ENCODE assay signal across 1 cellular context in the genomic region with DNA sequence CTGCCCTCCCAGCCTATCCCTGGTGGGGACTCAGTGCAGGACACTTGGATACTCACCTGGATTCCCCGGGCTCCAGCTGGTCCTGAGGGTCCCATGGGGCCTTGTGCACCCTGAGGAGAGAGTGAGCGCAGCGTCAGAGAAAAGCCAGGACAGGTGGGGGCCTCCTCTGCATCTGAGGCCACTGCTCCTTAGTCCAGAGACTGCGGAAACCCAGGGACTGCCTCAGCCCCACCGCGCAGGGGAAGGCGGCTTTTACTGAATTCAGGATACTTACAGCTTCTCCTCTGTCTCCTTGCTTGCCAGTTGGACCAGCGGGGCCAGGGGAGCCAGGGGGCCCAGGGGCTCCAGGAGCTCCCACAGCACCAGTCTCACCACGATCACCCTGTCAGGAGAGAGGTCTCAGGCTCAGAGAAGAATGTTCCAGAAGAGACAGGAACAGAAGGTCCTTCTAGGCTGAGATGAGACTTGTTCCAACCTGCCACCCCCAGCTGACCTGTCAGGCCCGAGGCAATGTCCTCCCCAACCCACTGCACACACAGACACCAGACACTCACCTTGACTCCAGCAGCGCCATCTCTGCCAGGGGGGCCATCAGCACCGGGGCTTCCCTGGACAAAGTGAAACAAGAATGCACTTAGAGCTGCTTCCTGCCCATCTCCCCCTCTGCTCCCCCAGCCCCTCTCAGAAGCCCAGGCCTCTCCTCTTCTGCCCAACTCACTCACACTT.
TF ChIP-seq lines count a peak whose summit lies in the region.

No MANE protein-coding gene starts in this region.

TF ChIP-seq in HepG2, 621 proteins besides CTCF, POLR2A, EP300 and RAD21:
- TF ChIP-seq FOXM1 (CRISPR knock-in tag; IDR thresholded peaks at IDR 0.05): no peak
- peak; percentile 21 for TF ChIP-seq AGO2 (optimal IDR thresholded peaks at IDR 0.05; ENCODE audit: low read depth, low read length)
